In the genomic region with DNA sequence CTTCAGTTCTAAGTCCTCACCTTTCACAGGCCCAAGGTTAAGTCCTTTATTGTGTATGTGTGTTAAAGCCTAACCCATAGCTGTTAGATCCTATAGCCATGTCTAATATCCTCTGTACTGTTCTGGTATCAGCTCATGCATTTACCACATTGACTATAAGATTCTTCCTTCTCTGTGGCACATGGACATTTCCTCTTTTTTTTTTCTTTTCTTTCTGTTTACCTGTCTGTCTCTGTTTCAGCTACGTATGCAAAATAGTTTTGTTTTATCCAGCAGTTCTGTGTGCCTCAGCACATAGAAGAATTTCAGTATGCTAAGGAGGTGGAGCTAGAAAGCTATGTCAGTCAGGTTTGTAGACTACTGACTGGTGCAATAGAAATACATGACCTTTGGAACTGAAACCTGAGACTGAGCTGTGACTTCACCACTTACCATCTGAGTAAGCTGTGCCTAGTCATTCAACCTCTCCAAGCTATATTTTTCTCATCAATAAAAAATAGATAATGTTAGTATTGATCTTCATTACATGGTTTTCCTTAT, we compare ENCODE assay signal across 1 cellular context.
TF ChIP-seq lines count a peak whose summit lies in the region.

No MANE protein-coding gene starts in this region.

TF ChIP-seq in GM23338, 12 proteins besides CTCF, POLR2A, EP300 and RAD21 (continued from another document):
- TF ChIP-seq, protein P1, sequence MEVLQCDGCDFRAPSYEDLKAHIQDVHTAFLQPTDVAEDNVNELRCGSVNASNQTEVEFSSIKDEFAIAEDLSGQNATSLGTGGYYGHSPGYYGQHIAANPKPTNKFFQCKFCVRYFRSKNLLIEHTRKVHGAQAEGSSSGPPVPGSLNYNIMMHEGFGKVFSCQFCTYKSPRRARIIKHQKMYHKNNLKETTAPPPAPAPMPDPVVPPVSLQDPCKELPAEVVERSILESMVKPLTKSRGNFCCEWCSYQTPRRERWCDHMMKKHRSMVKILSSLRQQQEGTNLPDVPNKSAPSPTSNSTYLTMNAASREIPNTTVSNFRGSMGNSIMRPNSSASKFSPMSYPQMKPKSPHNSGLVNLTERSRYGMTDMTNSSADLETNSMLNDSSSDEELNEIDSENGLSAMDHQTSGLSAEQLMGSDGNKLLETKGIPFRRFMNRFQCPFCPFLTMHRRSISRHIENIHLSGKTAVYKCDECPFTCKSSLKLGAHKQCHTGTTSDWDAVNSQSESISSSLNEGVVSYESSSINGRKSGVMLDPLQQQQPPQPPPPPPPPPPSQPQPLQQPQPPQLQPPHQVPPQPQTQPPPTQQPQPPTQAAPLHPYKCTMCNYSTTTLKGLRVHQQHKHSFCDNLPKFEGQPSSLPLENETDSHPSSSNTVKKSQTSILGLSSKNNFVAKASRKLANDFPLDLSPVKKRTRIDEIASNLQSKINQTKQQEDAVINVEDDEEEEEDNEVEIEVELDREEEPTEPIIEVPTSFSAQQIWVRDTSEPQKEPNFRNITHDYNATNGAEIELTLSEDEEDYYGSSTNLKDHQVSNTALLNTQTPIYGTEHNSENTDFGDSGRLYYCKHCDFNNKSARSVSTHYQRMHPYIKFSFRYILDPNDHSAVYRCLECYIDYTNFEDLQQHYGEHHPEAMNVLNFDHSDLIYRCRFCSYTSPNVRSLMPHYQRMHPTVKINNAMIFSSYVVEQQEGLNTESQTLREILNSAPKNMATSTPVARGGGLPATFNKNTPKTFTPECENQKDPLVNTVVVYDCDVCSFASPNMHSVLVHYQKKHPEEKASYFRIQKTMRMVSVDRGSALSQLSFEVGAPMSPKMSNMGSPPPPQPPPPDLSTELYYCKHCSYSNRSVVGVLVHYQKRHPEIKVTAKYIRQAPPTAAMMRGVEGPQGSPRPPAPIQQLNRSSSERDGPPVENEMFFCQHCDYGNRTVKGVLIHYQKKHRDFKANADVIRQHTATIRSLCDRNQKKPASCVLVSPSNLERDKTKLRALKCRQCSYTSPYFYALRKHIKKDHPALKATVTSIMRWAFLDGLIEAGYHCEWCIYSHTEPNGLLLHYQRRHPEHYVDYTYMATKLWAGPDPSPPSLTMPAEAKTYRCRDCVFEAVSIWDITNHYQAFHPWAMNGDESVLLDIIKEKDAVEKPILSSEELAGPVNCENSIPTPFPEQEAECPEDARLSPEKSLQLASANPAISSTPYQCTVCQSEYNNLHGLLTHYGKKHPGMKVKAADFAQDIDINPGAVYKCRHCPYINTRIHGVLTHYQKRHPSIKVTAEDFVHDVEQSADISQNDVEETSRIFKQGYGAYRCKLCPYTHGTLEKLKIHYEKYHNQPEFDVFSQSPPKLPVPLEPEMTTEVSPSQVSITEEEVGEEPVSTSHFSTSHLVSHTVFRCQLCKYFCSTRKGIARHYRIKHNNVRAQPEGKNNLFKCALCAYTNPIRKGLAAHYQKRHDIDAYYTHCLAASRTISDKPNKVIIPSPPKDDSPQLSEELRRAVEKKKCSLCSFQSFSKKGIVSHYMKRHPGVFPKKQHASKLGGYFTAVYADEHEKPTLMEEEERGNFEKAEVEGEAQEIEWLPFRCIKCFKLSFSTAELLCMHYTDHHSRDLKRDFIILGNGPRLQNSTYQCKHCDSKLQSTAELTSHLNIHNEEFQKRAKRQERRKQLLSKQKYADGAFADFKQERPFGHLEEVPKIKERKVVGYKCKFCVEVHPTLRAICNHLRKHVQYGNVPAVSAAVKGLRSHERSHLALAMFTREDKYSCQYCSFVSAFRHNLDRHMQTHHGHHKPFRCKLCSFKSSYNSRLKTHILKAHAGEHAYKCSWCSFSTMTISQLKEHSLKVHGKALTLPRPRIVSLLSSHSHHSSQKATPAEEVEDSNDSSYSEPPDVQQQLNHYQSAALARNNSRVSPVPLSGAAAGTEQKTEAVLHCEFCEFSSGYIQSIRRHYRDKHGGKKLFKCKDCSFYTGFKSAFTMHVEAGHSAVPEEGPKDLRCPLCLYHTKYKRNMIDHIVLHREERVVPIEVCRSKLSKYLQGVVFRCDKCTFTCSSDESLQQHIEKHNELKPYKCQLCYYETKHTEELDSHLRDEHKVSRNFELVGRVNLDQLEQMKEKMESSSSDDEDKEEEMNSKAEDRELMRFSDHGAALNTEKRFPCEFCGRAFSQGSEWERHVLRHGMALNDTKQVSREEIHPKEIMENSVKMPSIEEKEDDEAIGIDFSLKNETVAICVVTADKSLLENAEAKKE (CRISPR knock-in tag; IDR thresholded peaks at IDR 0.05), result no peak
- TF ChIP-seq JUNB (IDR thresholded peaks at IDR 0.05; ENCODE audit: unreplicated experiment) (no peak), STAT1 (IDR thresholded peaks at IDR 0.05; ENCODE audit: unreplicated experiment) (no peak), CREB1 (CRISPR knock-in tag; IDR thresholded peaks at IDR 0.05; ENCODE audit: low read depth) (no peak)
- TF ChIP-seq, protein P2, sequence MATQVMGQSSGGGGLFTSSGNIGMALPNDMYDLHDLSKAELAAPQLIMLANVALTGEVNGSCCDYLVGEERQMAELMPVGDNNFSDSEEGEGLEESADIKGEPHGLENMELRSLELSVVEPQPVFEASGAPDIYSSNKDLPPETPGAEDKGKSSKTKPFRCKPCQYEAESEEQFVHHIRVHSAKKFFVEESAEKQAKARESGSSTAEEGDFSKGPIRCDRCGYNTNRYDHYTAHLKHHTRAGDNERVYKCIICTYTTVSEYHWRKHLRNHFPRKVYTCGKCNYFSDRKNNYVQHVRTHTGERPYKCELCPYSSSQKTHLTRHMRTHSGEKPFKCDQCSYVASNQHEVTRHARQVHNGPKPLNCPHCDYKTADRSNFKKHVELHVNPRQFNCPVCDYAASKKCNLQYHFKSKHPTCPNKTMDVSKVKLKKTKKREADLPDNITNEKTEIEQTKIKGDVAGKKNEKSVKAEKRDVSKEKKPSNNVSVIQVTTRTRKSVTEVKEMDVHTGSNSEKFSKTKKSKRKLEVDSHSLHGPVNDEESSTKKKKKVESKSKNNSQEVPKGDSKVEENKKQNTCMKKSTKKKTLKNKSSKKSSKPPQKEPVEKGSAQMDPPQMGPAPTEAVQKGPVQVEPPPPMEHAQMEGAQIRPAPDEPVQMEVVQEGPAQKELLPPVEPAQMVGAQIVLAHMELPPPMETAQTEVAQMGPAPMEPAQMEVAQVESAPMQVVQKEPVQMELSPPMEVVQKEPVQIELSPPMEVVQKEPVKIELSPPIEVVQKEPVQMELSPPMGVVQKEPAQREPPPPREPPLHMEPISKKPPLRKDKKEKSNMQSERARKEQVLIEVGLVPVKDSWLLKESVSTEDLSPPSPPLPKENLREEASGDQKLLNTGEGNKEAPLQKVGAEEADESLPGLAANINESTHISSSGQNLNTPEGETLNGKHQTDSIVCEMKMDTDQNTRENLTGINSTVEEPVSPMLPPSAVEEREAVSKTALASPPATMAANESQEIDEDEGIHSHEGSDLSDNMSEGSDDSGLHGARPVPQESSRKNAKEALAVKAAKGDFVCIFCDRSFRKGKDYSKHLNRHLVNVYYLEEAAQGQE (IDR thresholded peaks at IDR 0.05; ENCODE audit: unreplicated experiment), result no peak
